In genomic region chr12:1216560-1216959, GRCh38 we compare ENCODE assay signal across 18 cellular contexts.
DNase-seq lines count a peak whose midpoint lies in the region; ATAC-seq and TF ChIP-seq lines count a peak whose summit lies in the region.
"Had no signal": no experiment of that assay in that cellular context is flagged by ENCODE, and none has a peak within 500 bp of the region (broad histone marks: within the 10 kb centered on the region; RNA-seq: fewer than 3 reads in every experiment).

No MANE protein-coding gene starts in this region.

- no peak overlapping the region for H3K27ac Mint-ChIP-seq in activated T-cell treated with anti-CD3 and anti-CD28 coated beads, Interleukin-2, amount 50 U/mL, for 24 hours
- H3K27ac Mint-ChIP-seq: activated CD4-positive, alpha-beta T cell treated with anti-CD3 and anti-CD28 coated beads, Interleukin-2, amount 10 ng/mL, durations not matched to agents 24 days and 14 days; naive B cell had no signal

- TF ChIP-seq CTCF in gastroesophageal sphincter (IDR thresholded peaks at IDR 0.05) (no peak), spleen (IDR thresholded peaks at IDR 0.05 in 8 of 11, conservative IDR thresholded peaks at IDR 0.05 in 3 of 11) (no peak)

- peak; percentile 51 for ATAC-seq in SK-N-SH treated with all-trans-retinoic acid at 6 μM for 48 hours
- ATAC-seq in gastroesophageal sphincter, result no peak

- WGBS in GM23248 (ENCODE audit: low coverage in 1 of 2, low lambda C conversion rate in 2 of 2, missing lambda C conversion rate in 2 of 2), 2 experiments, result 79 to 81% methylated on average over 2 to 3 of the region's 3 CpGs
- 61 to 76% methylated on average over 2 of the region's 3 CpGs for WGBS in gastroesophageal sphincter (ENCODE audit: low coverage in 1 of 2), 2 donors
- WGBS in spleen, 5 donors, result 84 to 97% (median 93%) methylated on average over 3 of the region's 3 CpGs

- no peaks in the 10 kb centered on the region for H3K9me3 Mint-ChIP-seq in activated T-cell treated with anti-CD3 and anti-CD28 coated beads, Interleukin-2, amount 50 U/mL, for 24 hours
- H3K9me3 Mint-ChIP-seq: activated CD4-positive, alpha-beta T cell treated with anti-CD3 and anti-CD28 coated beads, Interleukin-2, amount 10 ng/mL, durations not matched to agents 24 days and 14 days; naive B cell had no signal

- peaks cover 31% of the 10 kb centered on the region for H3F3A ChIP-seq in GM23248 (ENCODE audit: insufficient read depth)

- in situ Hi-C loops in GM23248 (cut with MboI), result no loop called here

- TF ChIP-seq POLR2A in gastroesophageal sphincter (IDR thresholded peaks at IDR 0.05) (no peak), spleen (IDR thresholded peaks at IDR 0.05) (no peak)

- H3K36me3 Mint-ChIP-seq in activated T-cell treated with anti-CD3 and anti-CD28 coated beads, Interleukin-2, amount 50 U/mL, for 24 hours (ENCODE audit: low read depth), result no peaks in the 10 kb centered on the region
- H3K36me3 Mint-ChIP-seq: naive B cell had no signal

- DNase-seq in GM23248 (no peak), spleen (no peak), DMS79 (lab: John Stamatoyannopoulos, UW) (no peak), NCI-H2196 treated with DMSO at 0.1 percent for 48 hours (lab: John Stamatoyannopoulos, UW; ENCODE audit: unreplicated experiment) (no peak), NCI-H146 (lab: John Stamatoyannopoulos, UW) (no peak)
- DNase-seq in activated T-cell treated with anti-CD3 and anti-CD28 coated beads, Interleukin-2, amount 50 U/mL, for 24 hours, result no peak
- DNase-seq: activated CD4-positive, alpha-beta T cell treated with anti-CD3 and anti-CD28 coated beads, Interleukin-2, amount 10 ng/mL, durations not matched to agents 24 days and 14 days; activated naive CD4-positive, alpha-beta T cell treated with anti-CD3 and anti-CD28 coated beads, Interleukin-2, amount 50 U/mL, for 16 hours; activated T-cell treated with anti-CD3 and anti-CD28 coated beads for 4 hours; Caco-2; effector CD8-positive, alpha-beta T cell; GDM1; left colon; naive B cell; stimulated activated naive CD4-positive, alpha-beta T cell treated with Interleukin-2 at 50 U/mL for 16 hours; T1000 had no signal

- H3K27me3 Mint-ChIP-seq in activated T-cell treated with anti-CD3 and anti-CD28 coated beads, Interleukin-2, amount 50 U/mL, for 24 hours, result no peaks in the 10 kb centered on the region
- H3K27me3 Mint-ChIP-seq: activated CD4-positive, alpha-beta T cell treated with anti-CD3 and anti-CD28 coated beads, Interleukin-2, amount 10 ng/mL, durations not matched to agents 24 days and 14 days; naive B cell had no signal

- peak overlapping the region; percentile 28; the same call in 1 of the 2 replicates for H3K9ac ChIP-seq in GM23248

- peaks cover 33% of the 10 kb centered on the region for H3K4me1 ChIP-seq in GM23248 (ENCODE audit: insufficient read depth)
- peaks cover 9 to 46% (median 18%) of the 10 kb centered on the region in 3 donors for H3K4me1 ChIP-seq in gastroesophageal sphincter
- H3K4me1 ChIP-seq in spleen, result peaks cover 0 to 24% (median 6%) of the 10 kb centered on the region in 6 donors

- H3K36me3 ChIP-seq in GM23248 (ENCODE audit: low read depth) (no peaks in the 10 kb centered on the region), gastroesophageal sphincter (no peaks in the 10 kb centered on the region), spleen (peaks cover 0 to 5% (median 0%) of the 10 kb centered on the region in 6 donors)

- H4K20me1 ChIP-seq in GM23248 (ENCODE audit: insufficient read depth), result no peaks in the 10 kb centered on the region

- no peak for TF ChIP-seq EP300 in gastroesophageal sphincter (IDR thresholded peaks at IDR 0.05)

- 0 out of 2 replicates have a peak overlapping the region, but pooled peaks have one; percentile 31 for H3K4me3 ChIP-seq in GM23248
- no peak overlapping the region for H3K4me3 ChIP-seq in gastroesophageal sphincter
- H3K4me3 ChIP-seq in spleen, result no peak overlapping the region

- H3K27ac ChIP-seq in GM23248, result peak overlapping the region; percentile 60
- peak overlapping the region in 3 of 4 donors; percentile 36 to 58 (median 43) for H3K27ac ChIP-seq in gastroesophageal sphincter
- H3K27ac ChIP-seq in spleen, result peak overlapping the region in 5 of 8 donors; percentile 57 to 74 (median 71)

- intact Hi-C loops in spleen (cut with DNase I; ENCODE audit: low total_unique reads), result no loop called here

- H2AFZ ChIP-seq in GM23248, result no peak overlapping the region

- 0 out of 2 replicates have a peak, but pooled peaks cover 3% of the 10 kb centered on the region for H3K79me2 ChIP-seq in GM23248 (ENCODE audit: insufficient read depth)

- no peak overlapping the region for H3K4me3 Mint-ChIP-seq in activated T-cell treated with anti-CD3 and anti-CD28 coated beads, Interleukin-2, amount 50 U/mL, for 24 hours
- H3K4me3 Mint-ChIP-seq: activated CD4-positive, alpha-beta T cell treated with anti-CD3 and anti-CD28 coated beads, Interleukin-2, amount 10 ng/mL, durations not matched to agents 24 days and 14 days; naive B cell had no signal

- H3K27me3 ChIP-seq in GM23248 (replicated peaks; ENCODE audit: insufficient read depth) (no peaks in the 10 kb centered on the region), gastroesophageal sphincter (no peaks in the 10 kb centered on the region), spleen (replicated peaks in 1 of 7) (no peaks in the 10 kb centered on the region)

- H3K9me2 ChIP-seq in GM23248 (ENCODE audit: insufficient read depth), result no peaks in the 10 kb centered on the region

- H3K4me2 ChIP-seq in GM23248 (ENCODE audit: unreplicated experiment), result peak overlapping the region; percentile 72

- H3K9me3 ChIP-seq in GM23248 (ENCODE audit: low read depth) (no peaks in the 10 kb centered on the region), gastroesophageal sphincter (no peaks in the 10 kb centered on the region), spleen (no peaks in the 10 kb centered on the region)
- H3K9me3 ChIP-seq: Caco-2 had no signal

- H3K4me1 Mint-ChIP-seq in activated T-cell treated with anti-CD3 and anti-CD28 coated beads, Interleukin-2, amount 50 U/mL, for 24 hours (ENCODE audit: low read depth), result peaks cover 18% of the 10 kb centered on the region
- H3K4me1 Mint-ChIP-seq: naive B cell had no signal

TF ChIP-seq in SK-N-SH treated with all-trans-retinoic acid at 6 μM for 48 hours, 23 proteins besides CTCF, POLR2A, EP300 and RAD21:
- no peak for TF ChIP-seq GLIS3 (CRISPR knock-in tag; IDR thresholded peaks at IDR 0.05)
- no peak for TF ChIP-seq TSHZ2 (CRISPR knock-in tag; IDR thresholded peaks at IDR 0.05)
- TF ChIP-seq POU6F1 (CRISPR knock-in tag; IDR thresholded peaks at IDR 0.05; ENCODE audit: borderline replicate concordance, low read depth), result no peak
- no peak for TF ChIP-seq ZFP3 (CRISPR knock-in tag; IDR thresholded peaks at IDR 0.05)
- no peak for TF ChIP-seq ESRRG (CRISPR knock-in tag; IDR thresholded peaks at IDR 0.05)
- no peak for TF ChIP-seq BACH2 (CRISPR knock-in tag; IDR thresholded peaks at IDR 0.05; ENCODE audit: borderline replicate concordance)
- TF ChIP-seq ISL1 (CRISPR knock-in tag; IDR thresholded peaks at IDR 0.05), result no peak
- no peak for TF ChIP-seq SNAI2 (CRISPR knock-in tag; IDR thresholded peaks at IDR 0.05)
